19 cellular contexts compared by ENCODE assay signal in the genomic region with DNA sequence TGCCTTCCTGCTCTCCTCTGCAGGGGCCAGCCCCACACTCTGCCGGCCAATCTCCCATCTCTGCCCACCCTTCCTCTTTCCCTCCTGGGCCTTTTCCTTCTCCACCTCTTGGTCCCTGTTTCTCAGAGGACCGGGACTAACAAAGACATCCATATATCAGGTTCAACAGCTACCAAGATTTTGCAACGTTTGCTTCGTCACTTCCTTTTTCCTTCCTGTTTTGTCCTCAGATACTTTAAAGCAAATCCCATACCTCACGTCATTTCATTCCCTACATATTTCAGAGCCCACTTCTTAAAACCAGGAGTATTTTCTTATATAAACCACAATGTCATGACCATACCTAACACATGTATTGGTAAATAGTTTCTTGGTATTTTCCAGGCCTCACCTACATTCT. TPM values are rescaled to one million over a fixed set of nuclear protein-coding genes. Genes with fewer than 3 reads are reported as not detected.
DNase-seq lines count a peak whose midpoint lies in the region; ATAC-seq and TF ChIP-seq lines count a peak whose summit lies in the region.
"Had no signal": no experiment of that assay in that cellular context is flagged by ENCODE, and none has a peak within 500 bp of the region (broad histone marks: within the 10 kb centered on the region; RNA-seq: fewer than 3 reads in every experiment).

No MANE protein-coding gene starts in this region.

- intact Hi-C loops in mammary epithelial cell (cut with micrococcal nuclease), result no loop called here
- intact Hi-C loops in CD8-positive, alpha-beta T cell (cut with DNase I, micrococcal nuclease), result no loop called here

- no peaks in the 10 kb centered on the region for H3K27me3 ChIP-seq in mammary epithelial cell (ENCODE audit: insufficient read depth, low read length)
- no peaks in the 10 kb centered on the region for H3K27me3 ChIP-seq in CD8-positive, alpha-beta T cell (ENCODE audit: insufficient read depth, low read length)
- H3K27me3 ChIP-seq: adrenal gland, thyroid gland had no signal

- no peak overlapping the region for H3K4me3 Mint-ChIP-seq in CD8-positive, alpha-beta T cell
- H3K4me3 Mint-ChIP-seq: activated CD4-positive, alpha-beta T cell treated with anti-CD3 and anti-CD28 coated beads, Interleukin-2, amount 10 ng/mL, durations not matched to agents 7 days and 5 days; B cell had no signal

- H3K9ac ChIP-seq in mammary epithelial cell (ENCODE audit: insufficient read depth, low read length), result no peak overlapping the region

- no peaks in the 10 kb centered on the region for H4K20me1 ChIP-seq in mammary epithelial cell (ENCODE audit: insufficient read depth, low read length)

- peaks cover 13% of the 10 kb centered on the region for H3K27me3 Mint-ChIP-seq in CD8-positive, alpha-beta T cell (ENCODE audit: low read depth)
- H3K27me3 Mint-ChIP-seq: B cell had no signal

- H3K27ac ChIP-seq in HEK293 (ENCODE audit: extremely low read depth, low read depth, low read length), result no peak overlapping the region
- no peak overlapping the region for H3K27ac ChIP-seq in mammary epithelial cell (ENCODE audit: insufficient read depth, low read depth, low read length)
- H3K27ac ChIP-seq in CD8-positive, alpha-beta T cell (ENCODE audit: low read depth, low read length), result no peak overlapping the region
- H3K27ac ChIP-seq: adrenal gland, esophagus muscularis mucosa, thyroid gland had no signal

- H3K27ac Mint-ChIP-seq in CD8-positive, alpha-beta T cell, result no peak overlapping the region
- H3K27ac Mint-ChIP-seq: activated CD4-positive, alpha-beta T cell treated with anti-CD3 and anti-CD28 coated beads, Interleukin-2, amount 10 ng/mL, durations not matched to agents 7 days and 5 days; B cell had no signal

- no peak for TF ChIP-seq CTCF in HEK293 (tag by site-specific recombination; IDR thresholded peaks at IDR 0.05)
- no peak for TF ChIP-seq CTCF in choroid plexus epithelial cell (conservative IDR thresholded peaks at IDR 0.05; ENCODE audit: low read depth, low read length)
- TF ChIP-seq CTCF in mammary epithelial cell (conservative IDR thresholded peaks at IDR 0.05 in 1 of 2, IDR thresholded peaks at IDR 0.05 in 1 of 2; ENCODE audit: extremely low read depth in 1 of 2, insufficient read depth in 1 of 2, low read depth in 1 of 2, low read length in 2 of 2), result no peak
- no peak for TF ChIP-seq CTCF in CD8-positive, alpha-beta T cell (IDR thresholded peaks at IDR 0.05)

- DNase-seq in MV-4-11 (lab: John Stamatoyannopoulos, UW), result peak; percentile 72
- peak; percentile 58 for DNase-seq in choroid plexus epithelial cell (ENCODE audit: low read depth)
- DNase-seq in non-pigmented ciliary epithelial cell (ENCODE audit: low read depth), result peak; percentile 51
- no peak for DNase-seq in mammary epithelial cell
- no peak for DNase-seq in CD8-positive, alpha-beta T cell
- DNase-seq in COLO668 (lab: John Stamatoyannopoulos, UW; ENCODE audit: unreplicated experiment), result no peak
- DNase-seq: activated CD4-positive, alpha-beta T cell treated with anti-CD3 and anti-CD28 coated beads, Interleukin-2, amount 10 ng/mL, durations not matched to agents 7 days and 5 days; activated CD8-positive, alpha-beta memory T cell treated with anti-CD3 and anti-CD28 coated beads, Interleukin-2, amount 50 U/mL, for 48 hours; activated gamma-delta T cell; glutamatergic neuron; NCI-H1105; NCI-H2081; Right ventricle myocardium superior; stimulated activated naive CD4-positive, alpha-beta T cell treated with Interleukin-2 at 50 U/mL for 16 hours; thyroid gland had no signal

- 89% methylated on average over 5 of the region's 5 CpGs for WGBS in mammary epithelial cell (ENCODE audit: low coverage, missing lambda C conversion rate)

- H2AFZ ChIP-seq in mammary epithelial cell (ENCODE audit: low read depth, low read length), result no peak overlapping the region

- H3K9me3 ChIP-seq in HEK293 (ENCODE audit: control insufficient read depth, insufficient read depth, low read depth, low read length) (no peaks in the 10 kb centered on the region), mammary epithelial cell (replicated peaks; ENCODE audit: insufficient read depth, low read length) (no peaks in the 10 kb centered on the region)
- no peaks in the 10 kb centered on the region for H3K9me3 ChIP-seq in CD8-positive, alpha-beta T cell (ENCODE audit: low read length)
- H3K9me3 ChIP-seq: adrenal gland, esophagus muscularis mucosa, thyroid gland had no signal

- H3K36me3 ChIP-seq in HEK293 (ENCODE audit: control insufficient read depth in 2 of 2, insufficient read depth in 1 of 2, low read length in 2 of 2), result no peaks in the 10 kb centered on the region
- H3K36me3 ChIP-seq in mammary epithelial cell (ENCODE audit: insufficient read depth, low read length), result no peaks in the 10 kb centered on the region
- no peaks in the 10 kb centered on the region for H3K36me3 ChIP-seq in CD8-positive, alpha-beta T cell (ENCODE audit: insufficient read depth, low read length)
- H3K36me3 ChIP-seq: adrenal gland, esophagus muscularis mucosa, thyroid gland had no signal

- ATAC-seq in CD8-positive, alpha-beta T cell, result no peak

- no peaks in the 10 kb centered on the region for H3K4me1 ChIP-seq in HEK293 (ENCODE audit: control insufficient read depth, insufficient read depth, low read length)
- peaks cover 3% of the 10 kb centered on the region for H3K4me1 ChIP-seq in mammary epithelial cell (ENCODE audit: insufficient read depth, low read length)
- no peaks in the 10 kb centered on the region for H3K4me1 ChIP-seq in CD8-positive, alpha-beta T cell (ENCODE audit: insufficient read depth, low read length)
- H3K4me1 ChIP-seq: adrenal gland, esophagus muscularis mucosa, thyroid gland had no signal

- in situ Hi-C loops in mammary epithelial cell (cut with MboI; ENCODE audit: low sequenced_read_pairs in 2 of 2), result no loop called here

- H3K9me3 Mint-ChIP-seq in CD8-positive, alpha-beta T cell, result no peaks in the 10 kb centered on the region

- CTCF ChIA-PET in HEK293 (lab: Yijun Ruan, JAX), result interaction anchor here (1.8 to 3.3 kb wide), 3 partner anchors 20 to 46 kb away, joined by 5 to 13 read pairs (median 7); no protein-coding TSS in a partner anchor
- CTCF ChIA-PET in mammary epithelial cell (lab: Charles Lee; ENCODE audit: low non-redundant PET), result no interaction called here
- CTCF ChIA-PET in CD8-positive, alpha-beta T cell (lab: Charles Lee), result interaction anchor here (1.1 to 1.6 kb wide), 3 partner anchors 20 to 70 kb away, joined by 3 to 4 read pairs (median 4); no protein-coding TSS in a partner anchor

- no peaks in the 10 kb centered on the region for H3K4me1 Mint-ChIP-seq in CD8-positive, alpha-beta T cell (ENCODE audit: low read depth)

- H3K4me2 ChIP-seq in mammary epithelial cell (ENCODE audit: insufficient read depth, low read depth, low read length), result no peak overlapping the region

- BruUV-seq in mammary epithelial cell (replicated peaks; lab: Mats Ljungman, UMichigan), result no TSS peak

- dilution Hi-C loops in mammary epithelial cell (cut with HindIII; ENCODE audit: low sequenced_read_pairs), result no loop called here

- no peaks in the 10 kb centered on the region for H3K79me2 ChIP-seq in mammary epithelial cell (ENCODE audit: insufficient read depth, low read length)

- POLR2A ChIA-PET in HEK293 (lab: Yijun Ruan, JAX), result no interaction called here
- POLR2A ChIA-PET in CD8-positive, alpha-beta T cell (lab: Charles Lee), result interaction anchor here (0.8 kb wide), 1 partner anchor 81 kb away, joined by 3 read pairs; no protein-coding TSS in a partner anchor

- H3K36me3 Mint-ChIP-seq in CD8-positive, alpha-beta T cell, result no peaks in the 10 kb centered on the region

- H3K4me3 ChIP-seq in HEK293 (ENCODE audit: low read depth, low read length) (no peak overlapping the region), choroid plexus epithelial cell (ENCODE audit: low read depth, low read length) (no peak overlapping the region), mammary epithelial cell (replicated peaks in 1 of 3; ENCODE audit: insufficient read depth in 1 of 3, low read depth in 2 of 3, low read length in 3 of 3) (no peak overlapping the region)
- H3K4me3 ChIP-seq in CD8-positive, alpha-beta T cell (ENCODE audit: low read depth, low read length), result no peak overlapping the region
- H3K4me3 ChIP-seq: adrenal gland, esophagus muscularis mucosa, thyroid gland had no signal

TF ChIP-seq in HEK293, 187 proteins besides CTCF, POLR2A, EP300 and RAD21:
- TF ChIP-seq SP2 (tag by site-specific recombination; IDR thresholded peaks at IDR 0.05) (peak; percentile 17; the same call in 1 of the 2 replicates), ZFP3 (tag by site-specific recombination; IDR thresholded peaks at IDR 0.05; ENCODE audit: low read depth) (no peak)
TF ChIP-seq in HEK293: peak in this region for 1.

RNA-seq across cellular contexts. Expression of a gene that starts 7.3 kb away (rescaled TPM):
- 100 to 1,000 TPM in 1 of 2 donors, 10 to 100 TPM in 1; 60.5 to 111 TPM for total RNA-seq in mammary epithelial cell
- 82.9 TPM for polyA plus RNA-seq in mammary epithelial cell
- polyA minus RNA-seq in mammary epithelial cell, result 390 TPM
- 100 to 1,000 TPM; 104 to 107 TPM for total RNA-seq in CD8-positive, alpha-beta T cell

RNA-seq across cellular contexts. Expression of a gene that starts 44.1 kb away (rescaled TPM):
- total RNA-seq in mammary epithelial cell, result 100 to 1,000 TPM in 1 of 2 donors, 10 to 100 TPM in 1; 52.9 to 103 TPM
- 38.8 TPM for polyA plus RNA-seq in mammary epithelial cell
- polyA minus RNA-seq in mammary epithelial cell, result 35.9 TPM
- 10 to 100 TPM; 50.8 to 56.5 TPM for total RNA-seq in CD8-positive, alpha-beta T cell

Comparison
In these comparisons a context has a peak if more than half of its experiments do, and no peak if none do; other contexts are left out.
1. DNase-seq: peak in MV-4-11 (single experiment), choroid plexus epithelial cell (single experiment) and non-pigmented ciliary epithelial cell (single experiment); none in mammary epithelial cell (single experiment), CD8-positive, alpha-beta T cell (0 of 7) and COLO668 (single experiment).